Comparison of ENCODE assay signal across 25 cellular contexts in genomic region chr10:74675527-74675926, GRCh38.
"Had no signal": no experiment of that assay in that cellular context is flagged by ENCODE, and none has a peak within 500 bp of the region (broad histone marks: within the 10 kb centered on the region; RNA-seq: fewer than 3 reads in every experiment).

No MANE protein-coding gene starts in this region.

- H3K4me3 Mint-ChIP-seq: activated CD4-positive, alpha-beta T cell treated with anti-CD3 and anti-CD28 coated beads, Interleukin-2, amount 10 ng/mL, durations not matched to agents 7 days and 5 days; activated CD8-positive, alpha-beta memory T cell treated with anti-CD3 and anti-CD28 coated beads, Interleukin-2, amount 10 ng/mL, durations not matched to agents 7 days and 5 days; activated CD8-positive, alpha-beta T cell treated with anti-CD3 and anti-CD28 coated beads for 36 hours; effector memory CD8-positive, alpha-beta T cell; nephron progenitor cell had no signal

- H3K36me3 ChIP-seq: right lobe of liver, vagina had no signal

- H3K27me3 ChIP-seq: brain microvascular endothelial cell, esophagus squamous epithelium, gastroesophageal sphincter, heart left ventricle, right lobe of liver, testis, vagina had no signal

- H3K27ac Mint-ChIP-seq: activated CD4-positive, alpha-beta T cell treated with anti-CD3 and anti-CD28 coated beads, Interleukin-2, amount 10 ng/mL, durations not matched to agents 7 days and 5 days; activated CD8-positive, alpha-beta memory T cell treated with anti-CD3 and anti-CD28 coated beads, Interleukin-2, amount 10 ng/mL, durations not matched to agents 7 days and 5 days; activated CD8-positive, alpha-beta T cell treated with anti-CD3 and anti-CD28 coated beads for 36 hours; effector memory CD8-positive, alpha-beta T cell; nephron progenitor cell had no signal

- ATAC-seq: activated CD8-positive, alpha-beta memory T cell treated with anti-CD3 and anti-CD28 coated beads, Interleukin-2, amount 10 ng/mL, durations not matched to agents 7 days and 5 days; activated CD8-positive, alpha-beta T cell treated with anti-CD3 and anti-CD28 coated beads for 36 hours; activated naive CD4-positive, alpha-beta T cell treated with anti-CD3 and anti-CD28 coated beads, Interleukin-2, amount 50 U/mL, for 72 hours; effector memory CD8-positive, alpha-beta T cell; gastroesophageal sphincter; heart left ventricle; left cardiac atrium; right lobe of liver had no signal

- DNase-seq: activated CD4-positive, alpha-beta T cell treated with anti-CD3 and anti-CD28 coated beads, Interleukin-2, amount 10 ng/mL, durations not matched to agents 7 days and 5 days; activated CD4-positive, CD25-positive, alpha-beta regulatory T cell treated with anti-CD3 and anti-CD28 coated beads, Interleukin-2, amount 50 U/mL, for 72 hours; activated CD8-positive, alpha-beta memory T cell treated with anti-CD3 and anti-CD28 coated beads, Interleukin-2, amount 10 ng/mL, durations not matched to agents 7 days and 5 days; activated CD8-positive, alpha-beta T cell treated with anti-CD3 and anti-CD28 coated beads for 36 hours; activated T-cell treated with anti-CD3 and anti-CD28 coated beads for 4 hours; aorta; brain microvascular endothelial cell; caudate nucleus; effector memory CD8-positive, alpha-beta T cell; esophagus squamous epithelium; heart left ventricle; islet precursor cell; left cardiac atrium; nephron progenitor cell; posterior cingulate gyrus; right lobe of liver; small intestine; stimulated activated CD4-positive, alpha-beta T cell treated with anti-CD3 and anti-CD28 coated beads, Interleukin-2, amount 100 ng/mL, for 24 hours; stimulated activated naive CD4-positive, alpha-beta T cell; testis; trophoblast cell; WERI-Rb-1 had no signal

- H3K4me3 ChIP-seq: esophagus squamous epithelium, gastroesophageal sphincter, heart left ventricle, right lobe of liver, testis, vagina had no signal

- H3K4me1 ChIP-seq: esophagus squamous epithelium, gastroesophageal sphincter, right lobe of liver, testis, vagina had no signal

- H3K27ac ChIP-seq: brain microvascular endothelial cell, esophagus squamous epithelium, gastroesophageal sphincter, heart left ventricle, right lobe of liver, testis, vagina, WERI-Rb-1 had no signal

- H3K9me3 ChIP-seq: esophagus squamous epithelium, gastroesophageal sphincter, right lobe of liver, testis, vagina had no signal

- H3K4me1 Mint-ChIP-seq: nephron progenitor cell had no signal

- H3K27me3 Mint-ChIP-seq: activated CD4-positive, alpha-beta T cell treated with anti-CD3 and anti-CD28 coated beads, Interleukin-2, amount 10 ng/mL, durations not matched to agents 7 days and 5 days; activated CD8-positive, alpha-beta memory T cell treated with anti-CD3 and anti-CD28 coated beads, Interleukin-2, amount 10 ng/mL, durations not matched to agents 7 days and 5 days; activated CD8-positive, alpha-beta T cell treated with anti-CD3 and anti-CD28 coated beads for 36 hours; effector memory CD8-positive, alpha-beta T cell had no signal

- H3K9me3 Mint-ChIP-seq: effector memory CD8-positive, alpha-beta T cell; nephron progenitor cell had no signal
